1 cellular context compared by ENCODE assay signal in the genomic region with DNA sequence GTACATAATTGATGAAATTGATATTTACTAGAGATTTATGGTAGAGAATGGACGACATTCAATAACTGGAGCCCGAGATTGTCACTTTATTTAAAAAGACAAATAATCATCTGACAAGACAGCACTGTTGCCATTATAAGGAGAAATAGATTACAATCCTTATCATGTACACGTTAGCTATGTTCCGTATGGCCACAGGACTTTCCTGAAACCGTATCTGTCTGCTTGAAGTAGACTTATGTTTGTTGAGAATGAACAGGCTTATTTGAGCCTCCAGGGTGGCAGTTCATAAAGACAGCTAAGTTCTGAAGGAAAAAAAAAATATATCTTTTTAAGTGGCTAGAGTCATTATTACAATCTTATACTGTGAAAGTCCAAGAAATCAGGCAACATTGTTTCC.
TF ChIP-seq lines count a peak whose summit lies in the region.

No MANE protein-coding gene starts in this region.

TF ChIP-seq in SK-N-SH treated with all-trans-retinoic acid at 6 μM for 48 hours, 23 proteins besides CTCF, POLR2A, EP300 and RAD21 (continued from another document):
- TF ChIP-seq, protein P1, sequence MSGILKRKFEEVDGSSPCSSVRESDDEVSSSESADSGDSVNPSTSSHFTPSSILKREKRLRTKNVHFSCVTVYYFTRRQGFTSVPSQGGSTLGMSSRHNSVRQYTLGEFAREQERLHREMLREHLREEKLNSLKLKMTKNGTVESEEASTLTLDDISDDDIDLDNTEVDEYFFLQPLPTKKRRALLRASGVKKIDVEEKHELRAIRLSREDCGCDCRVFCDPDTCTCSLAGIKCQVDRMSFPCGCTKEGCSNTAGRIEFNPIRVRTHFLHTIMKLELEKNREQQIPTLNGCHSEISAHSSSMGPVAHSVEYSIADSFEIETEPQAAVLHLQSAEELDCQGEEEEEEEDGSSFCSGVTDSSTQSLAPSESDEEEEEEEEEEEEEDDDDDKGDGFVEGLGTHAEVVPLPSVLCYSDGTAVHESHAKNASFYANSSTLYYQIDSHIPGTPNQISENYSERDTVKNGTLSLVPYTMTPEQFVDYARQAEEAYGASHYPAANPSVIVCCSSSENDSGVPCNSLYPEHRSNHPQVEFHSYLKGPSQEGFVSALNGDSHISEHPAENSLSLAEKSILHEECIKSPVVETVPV (CRISPR knock-in tag; IDR thresholded peaks at IDR 0.05) = no peak
- TF ChIP-seq ISL1 (CRISPR knock-in tag; IDR thresholded peaks at IDR 0.05) (no peak), ZFP30 (CRISPR knock-in tag; IDR thresholded peaks at IDR 0.05) (no peak), ARNTL (CRISPR knock-in tag; IDR thresholded peaks at IDR 0.05; ENCODE audit: borderline replicate concordance, low read depth) (no peak), ZFP3 (CRISPR knock-in tag; IDR thresholded peaks at IDR 0.05) (no peak), TCF4 (CRISPR knock-in tag; IDR thresholded peaks at IDR 0.05; ENCODE audit: borderline replicate concordance) (no peak), BACH2 (CRISPR knock-in tag; IDR thresholded peaks at IDR 0.05; ENCODE audit: borderline replicate concordance) (no peak)
TF ChIP-seq in SK-N-SH treated with all-trans-retinoic acid at 6 μM for 48 hours: peak in this region for 0.
